1 cellular context compared by ENCODE assay signal in genomic region chr1:66929999-66930822, GRCh38.
TF ChIP-seq lines count a peak whose summit lies in the region.

No MANE protein-coding gene starts in this region.

TF ChIP-seq in K562, 482 proteins besides CTCF, POLR2A, EP300 and RAD21 (continued from another document and continues in another):
- TF ChIP-seq MGA (IDR thresholded peaks at IDR 0.05) (no peak), TCFL5 (CRISPR knock-in tag; conservative IDR thresholded peaks at IDR 0.05) (no peak), EWSR1 (IDR thresholded peaks at IDR 0.05; ENCODE audit: borderline replicate concordance, low read depth, partially characterized antibody) (no peak), WHSC1 (IDR thresholded peaks at IDR 0.05; ENCODE audit: low read length) (no peak), TAF15 (IDR thresholded peaks at IDR 0.05; ENCODE audit: low read depth, low read length) (no peak), ARHGAP35 (IDR thresholded peaks at IDR 0.05; ENCODE audit: partially characterized antibody) (no peak), TSHZ1 (CRISPR knock-in tag; IDR thresholded peaks at IDR 0.05) (no peak), HMGN3 (IDR thresholded peaks at IDR 0.05; ENCODE audit: borderline replicate concordance, extremely low read depth, insufficient read length, low read depth, low read length) (peak; percentile 92), RBM22 (IDR thresholded peaks at IDR 0.05; ENCODE audit: low read depth, low read length, poor library complexity, severe bottlenecking) (peak; percentile 55), ADNP (tag; IDR thresholded peaks at IDR 0.05) (no peak), RCOR1 (IDR thresholded peaks at IDR 0.05; ENCODE audit: borderline replicate concordance in 1 of 2, low read depth in 2 of 2, low read length in 2 of 2) (no peak), ARID2 (IDR thresholded peaks at IDR 0.05) (no peak), KDM5B (IDR thresholded peaks at IDR 0.05; ENCODE audit: insufficient replicate concordance, low read depth, low read length) (peak; percentile 46), IFI16 (CRISPR knock-in tag; IDR thresholded peaks at IDR 0.05) (no peak), POLR3A (IDR thresholded peaks at IDR 0.05; ENCODE audit: borderline replicate concordance, extremely low read depth, insufficient read depth, insufficient read length) (no peak), PHTF2 (CRISPR knock-in tag; IDR thresholded peaks at IDR 0.05) (no peak), FOXP4 (CRISPR knock-in tag; IDR thresholded peaks at IDR 0.05; ENCODE audit: borderline replicate concordance) (no peak), SAFB (IDR thresholded peaks at IDR 0.05; ENCODE audit: borderline replicate concordance, low read depth, low read length) (0 out of 2 replicates have a peak, but pooled peaks have one; percentile 20), AFF4 (CRISPR knock-in tag; IDR thresholded peaks at IDR 0.05) (no peak; the same call in 1 of the 2 replicates), GATAD2B (IDR thresholded peaks at IDR 0.05; ENCODE audit: borderline replicate concordance) (no peak; the same call in 1 of the 2 replicates), ZFPM2 (CRISPR knock-in tag; IDR thresholded peaks at IDR 0.05) (no peak), ATF7 (IDR thresholded peaks at IDR 0.05) (0 out of 2 replicates have a peak, but pooled peaks have one; percentile 68), TEAD2 (tag; IDR thresholded peaks at IDR 0.05) (no peak), MTF1 (CRISPR knock-in tag; IDR thresholded peaks at IDR 0.05; ENCODE audit: borderline replicate concordance) (no peak), DNMT1 (IDR thresholded peaks at IDR 0.05) (no peak), CBX5 (IDR thresholded peaks at IDR 0.05; ENCODE audit: borderline replicate concordance, low read depth) (no peak), SAFB2 (IDR thresholded peaks at IDR 0.05; ENCODE audit: borderline replicate concordance, low read depth, low read length, severe bottlenecking) (no peak), E2F1 (CRISPR knock-in tag; IDR thresholded peaks at IDR 0.05) (no peak), PCBP1 (IDR thresholded peaks at IDR 0.05; ENCODE audit: low read depth, low read length, poor library complexity, severe bottlenecking) (peak; percentile 36), E4F1 (CRISPR knock-in tag; IDR thresholded peaks at IDR 0.05; ENCODE audit: borderline replicate concordance) (no peak), ZNF707 (CRISPR knock-in tag; conservative IDR thresholded peaks at IDR 0.05) (no peak)
